In the genomic region with DNA sequence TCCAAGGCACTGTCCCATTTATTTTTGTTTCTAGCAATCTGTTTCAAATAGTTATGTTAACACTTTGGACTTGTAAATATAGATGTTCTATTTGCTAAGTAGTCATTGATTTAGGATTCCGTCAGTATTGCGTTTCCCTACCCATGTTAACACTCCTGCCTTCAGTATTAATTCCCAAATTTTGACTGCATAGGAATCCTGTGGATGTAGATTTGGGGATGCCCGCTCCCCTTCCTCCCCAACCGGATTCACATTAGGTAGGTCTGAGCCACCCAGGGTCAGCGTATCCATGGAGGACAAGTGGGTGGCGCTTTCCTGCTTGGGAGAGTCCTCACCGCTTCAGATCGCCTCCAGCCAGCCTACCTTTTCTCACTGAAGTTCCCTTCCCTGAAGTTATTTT, we compare ENCODE assay signal across 15 cellular contexts. TPM values are rescaled to one million over a fixed set of nuclear protein-coding genes. Genes with fewer than 3 reads are reported as not detected.
"Had no signal": no experiment of that assay in that cellular context is flagged by ENCODE, and none has a peak within 500 bp of the region (broad histone marks: within the 10 kb centered on the region; RNA-seq: fewer than 3 reads in every experiment).

No MANE protein-coding gene starts in this region.

- DNase-seq: activated CD4-positive, alpha-beta T cell treated with anti-CD3 and anti-CD28 coated beads for 4 hours; activated CD8-positive, alpha-beta memory T cell treated with anti-CD3 and anti-CD28 coated beads, Interleukin-2, amount 50 U/mL, for 48 hours; activated naive CD4-positive, alpha-beta T cell; activated naive CD8-positive, alpha-beta T cell treated with anti-CD3 and anti-CD28 coated beads, Interleukin-2, amount 10 ng/mL, durations not matched to agents 7 days and 5 days; cerebellar nuclear complex; effector memory CD4-positive, alpha-beta T cell; foreskin melanocyte; naive B cell; posterior cingulate gyrus; T-helper 1 cell; T1000; WERI-Rb-1 had no signal

- H3K27ac ChIP-seq: epithelial cell of prostate, WERI-Rb-1 had no signal

- H3K9me3 ChIP-seq: right atrium auricular region had no signal

- H3K4me3 ChIP-seq: right atrium auricular region, smooth muscle cell had no signal

- H3K27me3 ChIP-seq: right atrium auricular region had no signal

- H3K36me3 ChIP-seq: right atrium auricular region, WERI-Rb-1 had no signal

RNA-seq across cellular contexts. Expression of gene SORBS2, which starts 1.1 kb away (rescaled TPM):
- total RNA-seq: activated naive CD8-positive, alpha-beta T cell treated with anti-CD3 and anti-CD28 coated beads, Interleukin-2, amount 10 ng/mL, durations not matched to agents 7 days and 5 days had no signal
